14 cellular contexts compared by ENCODE assay signal in the genomic region with DNA sequence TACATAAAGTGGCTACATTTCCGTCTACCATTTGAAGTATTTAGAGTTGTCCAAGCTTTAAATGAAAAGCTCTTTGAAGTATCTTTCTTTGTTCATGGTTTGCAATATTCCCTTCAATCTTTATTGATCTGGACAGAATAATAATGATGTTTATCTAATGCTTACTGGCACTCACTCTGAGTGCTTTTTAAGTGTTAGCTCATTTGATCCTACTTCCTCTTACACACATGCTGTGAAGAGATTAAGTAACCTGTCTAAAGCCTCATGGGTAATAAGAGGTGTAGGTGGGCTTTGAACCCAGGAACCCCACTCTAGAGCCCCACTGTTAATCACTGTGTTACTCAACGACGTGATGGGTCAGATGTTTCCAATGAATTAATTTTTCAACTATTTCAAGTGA. TPM values are rescaled to one million over a fixed set of nuclear protein-coding genes. Genes with fewer than 3 reads are reported as not detected.
DNase-seq lines count a peak whose midpoint lies in the region.
"Had no signal": no experiment of that assay in that cellular context is flagged by ENCODE, and none has a peak within 500 bp of the region (broad histone marks: within the 10 kb centered on the region; RNA-seq: fewer than 3 reads in every experiment).

No MANE protein-coding gene starts in this region.

- no peak overlapping the region for H4K91ac ChIP-seq in trophoblast cell (ENCODE audit: low read depth, low read length)

- H3K9ac ChIP-seq in duodenal mucosa (ENCODE audit: low read depth in 1 of 2, low read length in 2 of 2) (no peak overlapping the region), trophoblast cell (ENCODE audit: low read length) (no peak overlapping the region)
- H3K9ac ChIP-seq: neural progenitor cell had no signal

- no peak overlapping the region for H3K23ac ChIP-seq in trophoblast cell (ENCODE audit: low read length)

- H3K4me1 ChIP-seq in duodenal mucosa (ENCODE audit: control insufficient read depth in 1 of 2, insufficient read depth in 2 of 2, low read length in 2 of 2) (peaks cover 48 to 56% of the 10 kb centered on the region in 2 donors), trophoblast cell (ENCODE audit: control insufficient read depth in 1 of 2, insufficient read depth in 2 of 2, low read length in 2 of 2) (peaks cover 0 to 6% of the 10 kb centered on the region in 2 experiments)

- WGBS in trophoblast cell (ENCODE audit: extremely low coverage, insufficient coverage, insufficient read length): no CpG with 5 or more reads among the region's 3 CpGs

- no peak overlapping the region for H2AK5ac ChIP-seq in trophoblast cell (ENCODE audit: low read length)

- no peak overlapping the region for H3K4me2 ChIP-seq in trophoblast cell (ENCODE audit: low read length)
- H3K4me2 ChIP-seq: neural progenitor cell had no signal

- H3K27ac ChIP-seq in duodenal mucosa (ENCODE audit: low read depth, low read length): peak overlapping the region; percentile 68
- H3K27ac ChIP-seq in trophoblast cell (ENCODE audit: low read depth, low read length): peak overlapping the region; percentile 80
- H3K27ac ChIP-seq: neural progenitor cell had no signal

- H4K12ac ChIP-seq in trophoblast cell (ENCODE audit: low read depth, low read length): no peak overlapping the region

- H3K27me3 ChIP-seq in duodenal mucosa (ENCODE audit: control insufficient read depth in 1 of 2, insufficient read depth in 2 of 2, low read length in 2 of 2) (no peaks in the 10 kb centered on the region), trophoblast cell (ENCODE audit: insufficient read depth, low read length) (no peaks in the 10 kb centered on the region)
- H3K27me3 ChIP-seq: neural progenitor cell had no signal

- no peak overlapping the region for H3K18ac ChIP-seq in trophoblast cell (ENCODE audit: low read length)

- H3K4me3 ChIP-seq in duodenal mucosa (ENCODE audit: low read depth in 1 of 2, low read length in 2 of 2) (peak overlapping the region in 1 of 2 donors; percentile 33), trophoblast cell (ENCODE audit: low read depth, low read length) (no peak overlapping the region)
- H3K4me3 ChIP-seq: neural progenitor cell had no signal

- no peak overlapping the region for H3K14ac ChIP-seq in trophoblast cell (ENCODE audit: low read length)

- H3K79me1 ChIP-seq in trophoblast cell (ENCODE audit: low read length): peaks cover 8% of the 10 kb centered on the region

- DNase-seq in DMS53 treated with DMSO at 0.1 percent for 48 hours (lab: John Stamatoyannopoulos, UW; ENCODE audit: unreplicated experiment): peak; percentile 67
- peak; percentile 4 for DNase-seq in NCI-H345 (lab: John Stamatoyannopoulos, UW)
- DNase-seq in trophoblast cell: no peak
- no peak for DNase-seq in NAMALWA (ENCODE audit: low spot score)
- no peak for DNase-seq in KG1 (lab: John Stamatoyannopoulos, UW)
- no peak for DNase-seq in cerebellar nuclear complex (lab: John Stamatoyannopoulos, UW)
- no peak for DNase-seq in RKO (ENCODE audit: low spot score)
- DNase-seq: activated CD4-positive, alpha-beta T cell treated with anti-CD3 and anti-CD28 coated beads for 36 hours; activated gamma-delta T cell treated with Interleukin-2 at 50 U/mL for 16 hours; amygdala; NCI-H187 treated with DMSO at 0.1 percent for 48 hours; NCI-H526 treated with DMSO at 0.1 percent for 48 hours had no signal

- H3K36me3 ChIP-seq in duodenal mucosa (ENCODE audit: control insufficient read depth in 1 of 2, insufficient read depth in 2 of 2, low read length in 2 of 2) (no peaks in the 10 kb centered on the region), trophoblast cell (ENCODE audit: control insufficient read depth in 1 of 2, insufficient read depth in 2 of 2, low read length in 2 of 2) (no peaks in the 10 kb centered on the region)
- H3K36me3 ChIP-seq: neural progenitor cell had no signal

- no peak overlapping the region for H4K8ac ChIP-seq in trophoblast cell (ENCODE audit: low read depth, low read length)

- no peak overlapping the region for H3K4ac ChIP-seq in trophoblast cell (ENCODE audit: low read depth, low read length)

- no peak overlapping the region for H2BK5ac ChIP-seq in trophoblast cell (ENCODE audit: low read depth, low read length, poor library complexity)

- no peak overlapping the region for H2AFZ ChIP-seq in trophoblast cell (ENCODE audit: insufficient read depth, low read length, poor library complexity)
- H2AFZ ChIP-seq: neural progenitor cell had no signal

- no peaks in the 10 kb centered on the region for H3K79me2 ChIP-seq in trophoblast cell (ENCODE audit: control insufficient read depth, insufficient read depth, low read length, poor library complexity)

- no peaks in the 10 kb centered on the region for H3K9me3 ChIP-seq in duodenal mucosa (ENCODE audit: control insufficient read depth in 1 of 2, low read length in 2 of 2)
- H3K9me3 ChIP-seq in trophoblast cell (ENCODE audit: insufficient read depth, low read depth, low read length): no peaks in the 10 kb centered on the region

- H2BK12ac ChIP-seq in trophoblast cell (ENCODE audit: low read length): no peak overlapping the region

- H2BK120ac ChIP-seq in trophoblast cell (ENCODE audit: insufficient read depth, low read length, poor library complexity): no peak overlapping the region

RNA-seq across cellular contexts. Expression of a gene that starts 31.1 kb away (rescaled TPM):
- polyA plus RNA-seq in trophoblast cell (2013): 62.9 and 91.7 TPM in 2 replicates

RNA-seq across cellular contexts. Expression of a gene that starts 53.3 kb away (rescaled TPM):
- 48.2 and 48.7 TPM in 2 replicates for polyA plus RNA-seq in trophoblast cell (2013)

Comparison
In these comparisons a context has a peak if more than half of its experiments do, and no peak if none do; other contexts are left out.
1. DNase-seq: peak in DMS53 treated with DMSO at 0.1 percent for 48 hours (single experiment) and NCI-H345 (single experiment); none in trophoblast cell (0 of 2), NAMALWA (single experiment), KG1 (single experiment), cerebellar nuclear complex (0 of 2) and RKO (single experiment).